ENCODE assay signal across 8 cellular contexts in the genomic region with DNA sequence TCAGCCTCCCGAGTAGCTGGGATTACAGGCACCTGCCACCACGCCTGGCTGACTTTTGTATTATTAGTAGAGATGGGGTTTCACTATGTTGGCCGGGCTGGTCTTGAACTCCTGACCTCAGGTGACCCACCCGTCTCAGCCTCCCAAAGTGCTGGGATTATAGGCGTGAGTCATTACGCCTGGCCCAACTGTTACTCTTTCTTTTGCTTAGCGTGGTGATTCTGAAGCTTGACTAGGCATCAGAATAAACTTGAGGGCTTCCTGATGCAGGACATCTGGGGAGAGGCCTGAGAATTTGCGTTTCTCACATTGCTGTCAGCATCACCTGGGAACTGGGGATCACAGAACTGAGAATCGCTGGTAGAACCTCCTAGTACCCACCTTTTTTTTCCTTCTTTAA. TPM values are rescaled to one million over a fixed set of nuclear protein-coding genes. Genes with fewer than 3 reads are reported as not detected.
A peak's percentile ranks its signal among the peaks of the same experiment; 100 is the strongest.
DNase-seq lines count a peak whose midpoint lies in the region; ATAC-seq and TF ChIP-seq lines count a peak whose summit lies in the region.
"Not testable (repeated sequence)": the region's sequence is repeated elsewhere in the genome, so short reads cannot be mapped to it uniquely, and the experiment has no call there.

No MANE protein-coding gene starts in this region.

- H3K36me3 ChIP-seq in naive thymus-derived CD4-positive, alpha-beta T cell (ENCODE audit: control insufficient read depth in 2 of 3, insufficient read depth in 3 of 3, low read length in 3 of 3), result not testable (repeated sequence)

- POLR2A ChIA-PET in CD4-positive, alpha-beta T cell (lab: Charles Lee), result interaction anchor here (1.4 to 4.2 kb wide), 6 partner anchors 10 to 485 kb away, joined by 5 to 65 read pairs (median 16); a partner anchor contains a TSS
- POLR2A ChIA-PET in T-cell (lab: Charles Lee), result interaction anchor here in 1 of 2 donors (0.6 to 1.5 kb wide), 3 partner anchors 19 to 484 kb away, joined by 3 to 14 read pairs (median 3); no protein-coding TSS in a partner anchor
- POLR2A ChIA-PET in activated CD8-positive, alpha-beta T cell treated with anti-CD3 and anti-CD28 coated beads for 36 hours (lab: Charles Lee), result interaction anchor here (1.2 to 3.8 kb wide), 3 partner anchors 10 to 612 kb away, joined by 3 to 27 read pairs (median 4); no protein-coding TSS in a partner anchor
- POLR2A ChIA-PET in naive thymus-derived CD4-positive, alpha-beta T cell (lab: Charles Lee), result interaction anchor here (0.9 to 4.1 kb wide), 6 partner anchors 9 to 486 kb away, joined by 3 to 82 read pairs (median 4); a partner anchor contains a TSS

- H3K9me3 Mint-ChIP-seq in CD4-positive, alpha-beta T cell; HFFc6; T-cell; activated CD8-positive, alpha-beta T cell treated with anti-CD3 and anti-CD28 coated beads for 36 hours; activated naive CD4-positive, alpha-beta T cell treated with anti-CD3 and anti-CD28 coated beads, Interleukin-2, amount 50 U/mL, for 24 hours; dendritic cell treated with granulocyte-macrophage colony-stimulating factor and Interleukin-4, amounts not matched to agents 40 ng/mL and 50 ng/mL, for 4 days; naive thymus-derived CD4-positive, alpha-beta T cell; stimulated activated naive CD8-positive, alpha-beta T cell treated with anti-CD3 and anti-CD28 coated beads, Interleukin-15, amount 100 ng/mL, for 72 hours: not testable (repeated sequence)

- not testable (repeated sequence) for TF ChIP-seq CTCF in CD4-positive, alpha-beta T cell (IDR thresholded peaks at IDR 0.05); HFFc6 (IDR thresholded peaks at IDR 0.05); activated CD8-positive, alpha-beta T cell treated with anti-CD3 and anti-CD28 coated beads for 36 hours (IDR thresholded peaks at IDR 0.05)

- H3K4me1 Mint-ChIP-seq in CD4-positive, alpha-beta T cell (ENCODE audit: low read depth), result peaks cover 39% of the 10 kb centered on the region
- H3K4me1 Mint-ChIP-seq in HFFc6 (ENCODE audit: low read depth) (peaks cover 84% of the 10 kb centered on the region), T-cell (peaks cover 33 to 44% (median 41%) of the 10 kb centered on the region in 3 donors)
- peaks cover 30% of the 10 kb centered on the region for H3K4me1 Mint-ChIP-seq in activated CD8-positive, alpha-beta T cell treated with anti-CD3 and anti-CD28 coated beads for 36 hours (ENCODE audit: low read depth)
- peaks cover 57% of the 10 kb centered on the region for H3K4me1 Mint-ChIP-seq in activated naive CD4-positive, alpha-beta T cell treated with anti-CD3 and anti-CD28 coated beads, Interleukin-2, amount 50 U/mL, for 24 hours
- peaks cover 51% of the 10 kb centered on the region for H3K4me1 Mint-ChIP-seq in dendritic cell treated with granulocyte-macrophage colony-stimulating factor and Interleukin-4, amounts not matched to agents 40 ng/mL and 50 ng/mL, for 4 days (ENCODE audit: low read depth)
- peaks cover 20 to 44% (median 38%) of the 10 kb centered on the region in 7 donors for H3K4me1 Mint-ChIP-seq in naive thymus-derived CD4-positive, alpha-beta T cell
- peaks cover 48% of the 10 kb centered on the region for H3K4me1 Mint-ChIP-seq in stimulated activated naive CD8-positive, alpha-beta T cell treated with anti-CD3 and anti-CD28 coated beads, Interleukin-15, amount 100 ng/mL, for 72 hours

- not testable (repeated sequence) for H3K27ac ChIP-seq in CD4-positive, alpha-beta T cell (ENCODE audit: low read depth, low read length)
- peak overlapping the region; percentile 84 for H3K27ac ChIP-seq in naive thymus-derived CD4-positive, alpha-beta T cell (ENCODE audit: low read depth, low read length)

- CTCF ChIA-PET in CD4-positive, alpha-beta T cell (lab: Charles Lee), result interaction anchor here (0.7 to 3.2 kb wide), 6 partner anchors 9 to 653 kb away, joined by 3 to 22 read pairs (median 9); a partner anchor contains a TSS
- CTCF ChIA-PET in T-cell (lab: Charles Lee), result interaction anchor here (0.5 to 4.2 kb wide), 16 partner anchors 10 to 792 kb away, joined by 3 to 75 read pairs (median 4); no protein-coding TSS in a partner anchor
- CTCF ChIA-PET in activated CD8-positive, alpha-beta T cell treated with anti-CD3 and anti-CD28 coated beads for 36 hours (lab: Charles Lee), result interaction anchor here (1.0 to 4.8 kb wide), 9 partner anchors 10 to 485 kb away, joined by 3 to 38 read pairs (median 5); a partner anchor contains a TSS
- CTCF ChIA-PET in naive thymus-derived CD4-positive, alpha-beta T cell (lab: Charles Lee), result interaction anchor here (0.6 to 3.6 kb wide), 8 partner anchors 8 to 877 kb away, joined by 3 to 39 read pairs (median 6); no protein-coding TSS in a partner anchor

- H3K4me1 ChIP-seq in naive thymus-derived CD4-positive, alpha-beta T cell (ENCODE audit: control insufficient read depth in 2 of 2, insufficient read depth in 2 of 2, low read length in 2 of 2), result peaks cover 13 to 15% of the 10 kb centered on the region in 2 donors

- H3K36me3 Mint-ChIP-seq in CD4-positive, alpha-beta T cell (ENCODE audit: low read depth); T-cell; activated CD8-positive, alpha-beta T cell treated with anti-CD3 and anti-CD28 coated beads for 36 hours (ENCODE audit: low read depth); activated naive CD4-positive, alpha-beta T cell treated with anti-CD3 and anti-CD28 coated beads, Interleukin-2, amount 50 U/mL, for 24 hours; dendritic cell treated with granulocyte-macrophage colony-stimulating factor and Interleukin-4, amounts not matched to agents 40 ng/mL and 50 ng/mL, for 4 days (ENCODE audit: low read depth); naive thymus-derived CD4-positive, alpha-beta T cell: not testable (repeated sequence)
- peaks cover 16% of the 10 kb centered on the region for H3K36me3 Mint-ChIP-seq in HFFc6 (ENCODE audit: low read depth)

- H3K27me3 ChIP-seq in CD4-positive, alpha-beta T cell (ENCODE audit: control insufficient read depth, insufficient read depth, low read length); naive thymus-derived CD4-positive, alpha-beta T cell (ENCODE audit: control insufficient read depth in 2 of 2, insufficient read depth in 2 of 2, low read length in 2 of 2): not testable (repeated sequence)

- DNase-seq in CD4-positive, alpha-beta T cell; HFFc6; T-cell; activated CD8-positive, alpha-beta T cell treated with anti-CD3 and anti-CD28 coated beads for 36 hours; naive thymus-derived CD4-positive, alpha-beta T cell; stimulated activated naive CD8-positive, alpha-beta T cell treated with anti-CD3 and anti-CD28 coated beads, Interleukin-15, amount 100 ng/mL, for 72 hours: not testable (repeated sequence)

- peak overlapping the region; percentile 86 for H3K4me3 Mint-ChIP-seq in CD4-positive, alpha-beta T cell
- peak overlapping the region; percentile 39; the same call in 1 of the 2 replicates for H3K4me3 Mint-ChIP-seq in HFFc6
- H3K4me3 Mint-ChIP-seq in T-cell, result peak overlapping the region; percentile 6 to 91 (median 85)
- H3K4me3 Mint-ChIP-seq in activated CD8-positive, alpha-beta T cell treated with anti-CD3 and anti-CD28 coated beads for 36 hours; dendritic cell treated with granulocyte-macrophage colony-stimulating factor and Interleukin-4, amounts not matched to agents 40 ng/mL and 50 ng/mL, for 4 days: not testable (repeated sequence)
- H3K4me3 Mint-ChIP-seq in activated naive CD4-positive, alpha-beta T cell treated with anti-CD3 and anti-CD28 coated beads, Interleukin-2, amount 50 U/mL, for 24 hours, result peak overlapping the region; percentile 90
- peak overlapping the region in 9 of 10 donors; percentile 52 to 98 (median 90) for H3K4me3 Mint-ChIP-seq in naive thymus-derived CD4-positive, alpha-beta T cell
- H3K4me3 Mint-ChIP-seq in stimulated activated naive CD8-positive, alpha-beta T cell treated with anti-CD3 and anti-CD28 coated beads, Interleukin-15, amount 100 ng/mL, for 72 hours, result peak overlapping the region in 1 of 2 donors; percentile 90

- ATAC-seq in CD4-positive, alpha-beta T cell (ENCODE audit: poor library complexity); T-cell (replicated peaks in 1 of 4); activated CD8-positive, alpha-beta T cell treated with anti-CD3 and anti-CD28 coated beads for 36 hours; naive thymus-derived CD4-positive, alpha-beta T cell; stimulated activated naive CD8-positive, alpha-beta T cell treated with anti-CD3 and anti-CD28 coated beads, Interleukin-15, amount 100 ng/mL, for 72 hours: not testable (repeated sequence)

- peak overlapping the region; percentile 91 for H3K27ac Mint-ChIP-seq in CD4-positive, alpha-beta T cell
- H3K27ac Mint-ChIP-seq in HFFc6 (peak overlapping the region; percentile 94), T-cell (peak overlapping the region; percentile 97 to 98)
- peak overlapping the region; percentile 93 for H3K27ac Mint-ChIP-seq in activated CD8-positive, alpha-beta T cell treated with anti-CD3 and anti-CD28 coated beads for 36 hours
- peak overlapping the region; percentile 97 for H3K27ac Mint-ChIP-seq in activated naive CD4-positive, alpha-beta T cell treated with anti-CD3 and anti-CD28 coated beads, Interleukin-2, amount 50 U/mL, for 24 hours
- H3K27ac Mint-ChIP-seq in dendritic cell treated with granulocyte-macrophage colony-stimulating factor and Interleukin-4, amounts not matched to agents 40 ng/mL and 50 ng/mL, for 4 days, result peak overlapping the region; percentile 92
- peak overlapping the region; percentile 89 to 100 (median 97) for H3K27ac Mint-ChIP-seq in naive thymus-derived CD4-positive, alpha-beta T cell
- peak overlapping the region; percentile 94 to 97 for H3K27ac Mint-ChIP-seq in stimulated activated naive CD8-positive, alpha-beta T cell treated with anti-CD3 and anti-CD28 coated beads, Interleukin-15, amount 100 ng/mL, for 72 hours

- not testable (repeated sequence) for H3K4me3 ChIP-seq in naive thymus-derived CD4-positive, alpha-beta T cell (ENCODE audit: low read length)

- not testable (repeated sequence) for H3K9me3 ChIP-seq in CD4-positive, alpha-beta T cell (ENCODE audit: control insufficient read depth, low read length); naive thymus-derived CD4-positive, alpha-beta T cell (ENCODE audit: control insufficient read depth in 2 of 3, low read length in 3 of 3)

- intact Hi-C loops in CD4-positive, alpha-beta T cell (cut with DNase I, micrococcal nuclease), result loop anchor here (5.0 to 10.0 kb wide), 4 partner anchors 90 to 1035 kb away; a partner anchor contains a TSS
- intact Hi-C loops in activated CD8-positive, alpha-beta T cell treated with anti-CD3 and anti-CD28 coated beads for 36 hours (cut with micrococcal nuclease); dendritic cell treated with granulocyte-macrophage colony-stimulating factor and Interleukin-4, amounts not matched to agents 40 ng/mL and 50 ng/mL, for 4 days (cut with micrococcal nuclease): not testable (repeated sequence)
- intact Hi-C loops in naive thymus-derived CD4-positive, alpha-beta T cell (cut with micrococcal nuclease), result loop anchor here (1.0 to 10.0 kb wide), 2 partner anchors 88 to 398 kb away; no protein-coding TSS in a partner anchor

- not testable (repeated sequence) for H3K27me3 Mint-ChIP-seq in CD4-positive, alpha-beta T cell; HFFc6 (ENCODE audit: insufficient read depth); T-cell; activated CD8-positive, alpha-beta T cell treated with anti-CD3 and anti-CD28 coated beads for 36 hours; activated naive CD4-positive, alpha-beta T cell treated with anti-CD3 and anti-CD28 coated beads, Interleukin-2, amount 50 U/mL, for 24 hours; dendritic cell treated with granulocyte-macrophage colony-stimulating factor and Interleukin-4, amounts not matched to agents 40 ng/mL and 50 ng/mL, for 4 days; naive thymus-derived CD4-positive, alpha-beta T cell; stimulated activated naive CD8-positive, alpha-beta T cell treated with anti-CD3 and anti-CD28 coated beads, Interleukin-15, amount 100 ng/mL, for 72 hours

RNA-seq across cellular contexts. Expression of a gene that starts 8.3 kb away (rescaled TPM):
- total RNA-seq in CD4-positive, alpha-beta T cell, result 10 to 100 TPM; 32.3 to 33.6 TPM
- 1 to 10 TPM; 5.2 to 6.5 (median 5.4) TPM for total RNA-seq in HFFc6 (2021; fragmentation: NEBNext Ultra II Directional; extraction: Animal tissue kit (Norgen Biotek cat#: 25700))
- 10 to 100 TPM; 27.3 to 48.7 (median 42.5) TPM for total RNA-seq in T-cell
- total RNA-seq in activated CD8-positive, alpha-beta T cell treated with anti-CD3 and anti-CD28 coated beads for 36 hours, result 10 to 100 TPM; 23.3 to 25.1 TPM
- total RNA-seq in naive thymus-derived CD4-positive, alpha-beta T cell, result 10 to 100 TPM; 25.6 to 43.8 (median 28.1) TPM
- 10 to 100 TPM; 15.1 to 31.8 TPM for polyA plus RNA-seq in naive thymus-derived CD4-positive, alpha-beta T cell

RNA-seq across cellular contexts. Expression of a gene that starts 26.3 kb away (rescaled TPM):
- not detected for total RNA-seq in CD4-positive, alpha-beta T cell
- 100 to 1,000 TPM; 191 to 289 (median 200) TPM for total RNA-seq in HFFc6 (2021; fragmentation: NEBNext Ultra II Directional; extraction: Animal tissue kit (Norgen Biotek cat#: 25700))
- under 1 TPM in 1 of 5 donors, not detected in 4; 0.20 TPM for total RNA-seq in T-cell
- total RNA-seq in activated CD8-positive, alpha-beta T cell treated with anti-CD3 and anti-CD28 coated beads for 36 hours, result not detected
- total RNA-seq in naive thymus-derived CD4-positive, alpha-beta T cell, result under 1 TPM in 3 of 5 experiments, not detected in 2; 0.29 to 0.92 (median 0.37) TPM
- not detected for polyA plus RNA-seq in naive thymus-derived CD4-positive, alpha-beta T cell

Comparison
In these comparisons a context has a peak if more than half of its experiments do, and no peak if none do; other contexts are left out.
1. RNA of a gene that starts 26.3 kb away (total RNA-seq): 191 to 289 TPM in HFFc6; 0.29 to 0.92 TPM in naive thymus-derived CD4-positive, alpha-beta T cell, not detected in activated CD8-positive, alpha-beta T cell treated with anti-CD3 and anti-CD28 coated beads for 36 hours, 0.20 TPM in T-cell and not detected in CD4-positive, alpha-beta T cell; every median in the first group is over 100 times any median in the second.
2. Peak in every context shown above with its lines, with median percentiles within 50 percentile points of each other: H3K27ac Mint-ChIP-seq.